ENCODE assay signal across 11 cellular contexts in genomic region chrX:155857561-155857960, GRCh38. TPM values are rescaled to one million over a fixed set of nuclear protein-coding genes. Genes with fewer than 3 reads are reported as not detected.
DNase-seq lines count a peak whose midpoint lies in the region; ATAC-seq and TF ChIP-seq lines count a peak whose summit lies in the region.
"Had no signal": no experiment of that assay in that cellular context is flagged by ENCODE, and none has a peak within 500 bp of the region (broad histone marks: within the 10 kb centered on the region; RNA-seq: fewer than 3 reads in every experiment).

No MANE protein-coding gene starts in this region.

- H3K4me3 ChIP-seq in foreskin fibroblast (ENCODE audit: low read depth in 1 of 2, low read length in 2 of 2) = no peak overlapping the region
- H3K4me3 ChIP-seq: Peyer's patch, spleen had no signal

- peak; percentile 20 for DNase-seq in D341Med (ENCODE audit: low spot score)
- peak; percentile 1 for DNase-seq in HCEC 1CT
- peak; percentile 24 for DNase-seq in RPMI7951 (ENCODE audit: low read depth)
- DNase-seq in foreskin fibroblast = peak in 1 of 2 donors; percentile 8
- no peak for DNase-seq in amniotic stem cell (lab: John Stamatoyannopoulos, UW)
- DNase-seq: GF-D8, Peyer's patch, spleen had no signal

- ATAC-seq in GM21717 (IDR thresholded peaks at IDR 0.05; ENCODE audit: unreplicated experiment) (no peak), GM21825 (IDR thresholded peaks at IDR 0.05; ENCODE audit: unreplicated experiment) (no peak), GM21723 (IDR thresholded peaks at IDR 0.05; ENCODE audit: unreplicated experiment) (no peak)

- TF ChIP-seq CTCF in foreskin fibroblast (IDR thresholded peaks at IDR 0.05; ENCODE audit: low read depth, low read length) = peak; percentile 26

RNA-seq across cellular contexts. Expression of gene VAMP7, which starts 23.6 kb away (rescaled TPM):
- 69.8 and 81.8 TPM in 2 replicates for total RNA-seq in RPMI7951 (2014; rRNA removed; shearing (Covaris generic))
